Comparison of ENCODE assay signal across 8 cellular contexts in the genomic region with DNA sequence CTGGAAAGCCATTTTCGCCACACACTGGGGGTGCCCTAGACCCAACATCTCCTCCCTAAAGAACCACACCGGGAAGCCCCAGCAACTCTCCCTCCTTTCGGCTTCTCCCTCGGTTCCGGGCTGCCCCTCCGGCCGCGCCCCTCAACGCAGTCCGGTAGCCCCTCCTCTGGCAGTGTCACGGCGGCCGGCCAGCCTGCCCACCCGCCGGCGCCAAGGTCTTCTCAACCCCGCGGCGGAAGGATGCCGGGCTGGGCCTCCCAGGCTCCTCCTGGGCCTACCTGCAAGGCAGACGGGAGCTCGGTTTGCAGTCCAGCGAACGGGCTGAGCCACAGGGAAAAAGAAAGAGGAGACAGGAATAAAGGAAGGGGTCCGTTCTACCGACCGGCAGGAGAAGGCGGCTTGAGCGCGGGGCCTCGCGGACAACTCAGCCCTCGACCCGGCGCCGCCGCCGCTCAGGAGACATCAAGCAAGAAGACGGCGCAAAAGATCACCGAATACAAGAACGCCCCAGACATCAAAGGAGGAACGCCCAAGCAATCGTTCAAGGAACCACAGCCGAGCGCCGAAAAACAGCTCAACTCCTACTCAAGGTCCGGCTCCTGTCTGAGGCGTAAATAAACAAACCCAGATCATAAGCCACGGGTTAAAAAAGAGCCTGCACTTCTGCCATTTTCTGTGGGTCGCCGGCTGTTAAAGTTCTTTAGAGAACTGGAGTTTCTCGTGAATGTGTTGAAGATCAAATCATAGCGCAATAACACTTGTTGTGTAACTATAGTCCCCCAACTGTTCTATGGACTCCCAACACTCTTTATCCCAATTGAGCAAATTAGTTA. TPM values are rescaled to one million over a fixed set of nuclear protein-coding genes. Genes with fewer than 3 reads are reported as not detected.
DNase-seq lines count a peak whose midpoint lies in the region; ATAC-seq and TF ChIP-seq lines count a peak whose summit lies in the region.

A gene with protein sequence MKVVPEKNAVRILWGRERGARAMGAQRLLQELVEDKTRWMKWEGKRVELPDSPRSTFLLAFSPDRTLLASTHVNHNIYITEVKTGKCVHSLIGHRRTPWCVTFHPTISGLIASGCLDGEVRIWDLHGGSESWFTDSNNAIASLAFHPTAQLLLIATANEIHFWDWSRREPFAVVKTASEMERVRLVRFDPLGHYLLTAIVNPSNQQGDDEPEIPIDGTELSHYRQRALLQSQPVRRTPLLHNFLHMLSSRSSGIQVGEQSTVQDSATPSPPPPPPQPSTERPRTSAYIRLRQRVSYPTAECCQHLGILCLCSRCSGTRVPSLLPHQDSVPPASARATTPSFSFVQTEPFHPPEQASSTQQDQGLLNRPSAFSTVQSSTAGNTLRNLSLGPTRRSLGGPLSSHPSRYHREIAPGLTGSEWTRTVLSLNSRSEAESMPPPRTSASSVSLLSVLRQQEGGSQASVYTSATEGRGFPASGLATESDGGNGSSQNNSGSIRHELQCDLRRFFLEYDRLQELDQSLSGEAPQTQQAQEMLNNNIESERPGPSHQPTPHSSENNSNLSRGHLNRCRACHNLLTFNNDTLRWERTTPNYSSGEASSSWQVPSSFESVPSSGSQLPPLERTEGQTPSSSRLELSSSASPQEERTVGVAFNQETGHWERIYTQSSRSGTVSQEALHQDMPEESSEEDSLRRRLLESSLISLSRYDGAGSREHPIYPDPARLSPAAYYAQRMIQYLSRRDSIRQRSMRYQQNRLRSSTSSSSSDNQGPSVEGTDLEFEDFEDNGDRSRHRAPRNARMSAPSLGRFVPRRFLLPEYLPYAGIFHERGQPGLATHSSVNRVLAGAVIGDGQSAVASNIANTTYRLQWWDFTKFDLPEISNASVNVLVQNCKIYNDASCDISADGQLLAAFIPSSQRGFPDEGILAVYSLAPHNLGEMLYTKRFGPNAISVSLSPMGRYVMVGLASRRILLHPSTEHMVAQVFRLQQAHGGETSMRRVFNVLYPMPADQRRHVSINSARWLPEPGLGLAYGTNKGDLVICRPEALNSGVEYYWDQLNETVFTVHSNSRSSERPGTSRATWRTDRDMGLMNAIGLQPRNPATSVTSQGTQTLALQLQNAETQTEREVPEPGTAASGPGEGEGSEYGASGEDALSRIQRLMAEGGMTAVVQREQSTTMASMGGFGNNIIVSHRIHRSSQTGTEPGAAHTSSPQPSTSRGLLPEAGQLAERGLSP (N-terminal part only) (minus strand): TSS at position 474 of the 833 bp plus-strand sequence. CDS start 45,643 bp downstream, outside the sequence.

- H3K4me3 Mint-ChIP-seq in activated CD4-positive, alpha-beta T cell treated with anti-CD3 and anti-CD28 coated beads, Interleukin-2, amount 10 ng/mL, durations not matched to agents 7 days and 5 days = peak within 1 kb of the TSS; percentile 91

- POLR2A ChIA-PET in BJ (lab: Charles Lee) = no interaction called here
- POLR2A ChIA-PET in activated CD4-positive, alpha-beta T cell treated with anti-CD3 and anti-CD28 coated beads, Interleukin-2, amount 10 ng/mL, durations not matched to agents 7 days and 5 days (lab: Charles Lee) = interaction anchor here (0.6 to 1.0 kb wide), 3 partner anchors 19 to 271 kb away, joined by 4 to 5 read pairs (median 5); no protein-coding TSS in a partner anchor

- peak within 1 kb of the TSS; percentile 64 for H3K4me3 ChIP-seq in BJ (ENCODE audit: low read depth, low read length)

- H3K27me3 ChIP-seq in BJ (ENCODE audit: control insufficient read depth, insufficient read depth, low read length) = no peaks in the 10 kb centered on the region

- no peaks in the 10 kb centered on the region for H3K27me3 Mint-ChIP-seq in activated CD4-positive, alpha-beta T cell treated with anti-CD3 and anti-CD28 coated beads, Interleukin-2, amount 10 ng/mL, durations not matched to agents 7 days and 5 days

- peaks cover 51% of the 10 kb centered on the region for H3K4me1 Mint-ChIP-seq in activated CD4-positive, alpha-beta T cell treated with anti-CD3 and anti-CD28 coated beads, Interleukin-2, amount 10 ng/mL, durations not matched to agents 7 days and 5 days

- peak within 1 kb of the TSS; percentile 92 for H3K27ac Mint-ChIP-seq in activated CD4-positive, alpha-beta T cell treated with anti-CD3 and anti-CD28 coated beads, Interleukin-2, amount 10 ng/mL, durations not matched to agents 7 days and 5 days

- CTCF ChIA-PET in BJ (lab: Yijun Ruan, JAX) = no interaction called here
- CTCF ChIA-PET in activated CD4-positive, alpha-beta T cell treated with anti-CD3 and anti-CD28 coated beads, Interleukin-2, amount 10 ng/mL, durations not matched to agents 7 days and 5 days (lab: Charles Lee) = interaction anchor here (0.8 to 1.2 kb wide), 5 partner anchors 18 to 354 kb away, joined by 3 to 6 read pairs (median 3); no protein-coding TSS in a partner anchor

- no peaks in the 10 kb centered on the region for H3K36me3 ChIP-seq in BJ (ENCODE audit: control insufficient read depth, insufficient read depth, low read length)

- peaks cover 4% of the 10 kb centered on the region for H3K9me3 Mint-ChIP-seq in activated CD4-positive, alpha-beta T cell treated with anti-CD3 and anti-CD28 coated beads, Interleukin-2, amount 10 ng/mL, durations not matched to agents 7 days and 5 days

- peaks cover 18% of the 10 kb centered on the region for H3K36me3 Mint-ChIP-seq in activated CD4-positive, alpha-beta T cell treated with anti-CD3 and anti-CD28 coated beads, Interleukin-2, amount 10 ng/mL, durations not matched to agents 7 days and 5 days (ENCODE audit: low read depth)

- DNase-seq in BJ (ENCODE audit: low read depth) (peak; percentile 77), GM19240 (ENCODE audit: insufficient read length, low spot score) (peak; percentile 46), NCI-H526 (lab: John Stamatoyannopoulos, UW) (peak; percentile 92 to 96), dedifferentiated amniotic fluid mesenchymal stem cell (ENCODE audit: extremely low spot score) (peak; percentile 93), left lobe of liver (ENCODE audit: low spot score) (peak; percentile 90)
- peak; percentile 89 for DNase-seq in activated CD4-positive, alpha-beta T cell treated with anti-CD3 and anti-CD28 coated beads, Interleukin-2, amount 10 ng/mL, durations not matched to agents 7 days and 5 days
- DNase-seq in stimulated activated CD4-positive, alpha-beta T cell treated with anti-CD3 and anti-CD28 coated beads, Interleukin-2, amount 100 ng/mL, for 24 hours = peak; percentile 84 to 86

- no peak for TF ChIP-seq CTCF in BJ (IDR thresholded peaks at IDR 0.05; ENCODE audit: insufficient read depth, low read depth, low read length)

- ATAC-seq in HG03460 (IDR thresholded peaks at IDR 0.05; ENCODE audit: unreplicated experiment) = peak; percentile 72
- ATAC-seq in left lobe of liver = peak; percentile 94

RNA-seq across cellular contexts. Expression of the gene that starts here (rescaled TPM):
- 9.9 and 12.8 TPM in 2 replicates for polyA plus RNA-seq in BJ (2011; rRNA removed)
- polyA minus RNA-seq in BJ (2011; rRNA and poly(A)+ RNA removed) = 25.2 and 35.3 TPM in 2 replicates
- 10 to 100 TPM; 38.4 to 40.0 TPM for total RNA-seq in activated CD4-positive, alpha-beta T cell treated with anti-CD3 and anti-CD28 coated beads, Interleukin-2, amount 10 ng/mL, durations not matched to agents 7 days and 5 days
- total RNA-seq in left lobe of liver = 14.7 TPM

Comparison
In these comparisons a context has a peak if more than half of its experiments do, and no peak if none do; other contexts are left out.
1. Peak in every context shown above with its lines: DNase-seq, ATAC-seq and H3K4me3 ChIP-seq.